ENCODE assay signal across 17 cellular contexts in genomic region chr11:11538277-11538960, GRCh38.
DNase-seq lines count a peak whose midpoint lies in the region; ATAC-seq and TF ChIP-seq lines count a peak whose summit lies in the region.
"Had no signal": no experiment of that assay in that cellular context is flagged by ENCODE, and none has a peak within 500 bp of the region (broad histone marks: within the 10 kb centered on the region; RNA-seq: fewer than 3 reads in every experiment).

No MANE protein-coding gene starts in this region.

- TF ChIP-seq CTCF in gastroesophageal sphincter (IDR thresholded peaks at IDR 0.05) = no peak

- no peaks in the 10 kb centered on the region for H3K9me3 ChIP-seq in gastroesophageal sphincter
- no peaks in the 10 kb centered on the region for H3K9me3 ChIP-seq in aorta (ENCODE audit: control insufficient read depth, low read length)
- H3K9me3 ChIP-seq: prostate gland had no signal

- WGBS in gastroesophageal sphincter (ENCODE audit: low coverage in 1 of 2), 2 donors = 89% methylated on average over 3 of the region's 12 CpGs; no CpG with 5 or more reads in 1 of the 2 donors
- 26 to 34% methylated on average over 12 of the region's 12 CpGs for WGBS in aorta, 2 donors

- no peaks in the 10 kb centered on the region for H3K36me3 ChIP-seq in gastroesophageal sphincter
- no peaks in the 10 kb centered on the region for H3K36me3 ChIP-seq in aorta (ENCODE audit: control insufficient read depth in 1 of 2, insufficient read depth in 2 of 2, low read length in 1 of 2)
- H3K36me3 ChIP-seq: prostate gland had no signal

- no peak for TF ChIP-seq EP300 in gastroesophageal sphincter (IDR thresholded peaks at IDR 0.05)

- DNase-seq in NCI-H2171 treated with DMSO at 0.1 percent for 48 hours (lab: John Stamatoyannopoulos, UW) = peak; percentile 11
- no peak for DNase-seq in NCI-H2171 (lab: John Stamatoyannopoulos, UW)
- peak; percentile 45 for DNase-seq in myocyte (ENCODE audit: low read depth)
- peak; percentile 73 to 87 for DNase-seq in aorta
- no peak for DNase-seq in GM03348 (ENCODE audit: low spot score)
- DNase-seq in NCI-H526 (lab: John Stamatoyannopoulos, UW) = no peak
- no peak for DNase-seq in ureter (ENCODE audit: low spot score)
- DNase-seq: activated CD4-positive, alpha-beta T cell treated with anti-CD3 and anti-CD28 coated beads, Interleukin-2, amount 50 U/mL, for 4 hours; immature natural killer cell; KG1; NCI-H1436 treated with DMSO at 0.1 percent for 48 hours; NCI-H774; stimulated activated CD4-positive, alpha-beta T cell treated with anti-CD3 and anti-CD28 coated beads, Interleukin-4, amount 100 ng/mL, for 1 hour; T1000 had no signal

- peaks cover 0 to 83% (median 30%) of the 10 kb centered on the region in 3 donors for H3K4me1 ChIP-seq in gastroesophageal sphincter
- peaks cover 0 to 1% of the 10 kb centered on the region in 2 donors for H3K4me1 ChIP-seq in aorta (ENCODE audit: control insufficient read depth in 1 of 2, insufficient read depth in 2 of 2, low read length in 2 of 2)
- H3K4me1 ChIP-seq: prostate gland had no signal

- H3K4me3 ChIP-seq in gastroesophageal sphincter = no peak overlapping the region
- H3K4me3 ChIP-seq in aorta (ENCODE audit: low read length in 2 of 2) = no peak overlapping the region
- H3K4me3 ChIP-seq: prostate gland had no signal

- intact Hi-C loops in aorta (cut with DNase I) = loop anchor here (5.0 to 10.0 kb wide), 2 partner anchors 84 to 86 kb away; partner anchors contain the start of gene GALNT18 (in 2 of the 2)

- H3K27me3 ChIP-seq in gastroesophageal sphincter (no peaks in the 10 kb centered on the region), aorta (ENCODE audit: control insufficient read depth in 1 of 2, insufficient read depth in 2 of 2, low read length in 1 of 2) (no peaks in the 10 kb centered on the region)

- ATAC-seq in gastroesophageal sphincter (peak; percentile 15), aorta (ENCODE audit: low FRiP score) (peak; percentile 39)
- ATAC-seq: activated T-helper 17 cell treated with anti-CD3 and anti-CD28 coated beads, Interleukin-2, amount 50 U/mL, for 72 hours had no signal

- TF ChIP-seq POLR2A in gastroesophageal sphincter (IDR thresholded peaks at IDR 0.05) = no peak

- H3K27ac ChIP-seq in gastroesophageal sphincter = peak overlapping the region in 3 of 4 donors; percentile 16 to 53 (median 34)
- peak overlapping the region in 1 of 2 donors; percentile 15 for H3K27ac ChIP-seq in aorta (ENCODE audit: low read depth in 1 of 2, low read length in 2 of 2)
- H3K27ac ChIP-seq: prostate gland had no signal

Comparison
In these comparisons a context has a peak if more than half of its experiments do, and no peak if none do; other contexts are left out.
1. DNase-seq: peak in NCI-H2171 treated with DMSO at 0.1 percent for 48 hours (single experiment), myocyte (single experiment) and aorta (2 of 2); none in NCI-H2171 (single experiment), GM03348 (single experiment), NCI-H526 (0 of 2) and ureter (single experiment).